In the genomic region with DNA sequence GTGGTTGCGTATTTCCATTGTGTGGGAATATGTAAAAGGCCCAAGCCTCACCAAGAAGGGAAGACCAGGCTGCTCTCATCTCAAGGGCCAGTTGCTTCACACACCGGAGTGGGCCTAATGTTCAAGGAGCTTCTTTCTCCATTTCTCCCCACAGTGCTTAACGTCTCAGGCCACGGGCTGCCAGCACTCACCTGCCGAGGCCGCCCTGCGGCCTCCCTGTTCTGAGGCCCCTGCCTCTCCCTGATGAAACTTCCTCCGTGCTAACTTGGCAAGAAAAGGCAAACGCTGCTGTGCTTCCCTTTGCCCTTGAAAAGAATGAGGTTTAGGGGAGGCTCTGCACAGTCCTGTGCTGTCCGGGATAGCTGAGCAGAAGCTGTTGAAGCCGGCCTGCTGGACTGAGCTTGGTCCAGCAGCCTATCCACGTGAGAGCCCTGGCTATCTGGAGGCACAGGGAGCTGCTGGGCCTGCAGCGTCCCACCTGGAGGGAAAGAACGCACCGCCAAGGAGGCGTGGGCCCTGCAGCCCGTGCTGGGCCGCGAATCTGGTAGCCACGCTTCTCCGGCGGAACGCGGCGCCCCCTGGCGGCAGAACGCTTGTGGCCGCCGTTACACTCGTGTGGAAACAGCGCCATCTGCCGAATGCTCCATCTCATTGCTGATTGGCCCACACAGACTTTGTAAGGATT, we compare ENCODE assay signal across 8 cellular contexts.
DNase-seq lines count a peak whose midpoint lies in the region; ATAC-seq and TF ChIP-seq lines count a peak whose summit lies in the region.

No MANE protein-coding gene starts in this region.

- peak; percentile 10 for DNase-seq in AG04449 (ENCODE audit: low read depth, low spot score)
- peak; percentile 32 for DNase-seq in NCI-H82 treated with DMSO at 0.1 percent for 48 hours (lab: John Stamatoyannopoulos, UW; ENCODE audit: unreplicated experiment)
- peak; percentile 88 for DNase-seq in activated CD4-positive, alpha-beta memory T cell treated with anti-CD3 and anti-CD28 coated beads, Interleukin-2, amount 10 ng/mL, durations not matched to agents 7 days and 5 days
- peak; percentile 84 for DNase-seq in effector CD4-positive, alpha-beta T cell
- DNase-seq in mesendoderm = peak; percentile 85
- DNase-seq in stimulated activated CD8-positive, alpha-beta memory T cell treated with anti-CD3 and anti-CD28 coated beads, Interleukin-15, amount 100 ng/mL, for 24 hours (ENCODE audit: low read depth) = peak; percentile 88

- no peak overlapping the region for H3K27ac Mint-ChIP-seq in activated CD4-positive, alpha-beta memory T cell treated with anti-CD3 and anti-CD28 coated beads, Interleukin-2, amount 10 ng/mL, durations not matched to agents 7 days and 5 days

- H3K27ac ChIP-seq in mesendoderm (ENCODE audit: low read depth, low read length) = no peak overlapping the region

- peak overlapping the region; percentile 38 for H3K56ac ChIP-seq in mesendoderm (ENCODE audit: low read length)

- H2BK5ac ChIP-seq in mesendoderm (ENCODE audit: low read length) = no peak overlapping the region

- no peak overlapping the region for H4K8ac ChIP-seq in mesendoderm (ENCODE audit: low read depth, low read length)

- no peak overlapping the region for H2BK15ac ChIP-seq in mesendoderm (replicated peaks; ENCODE audit: low read depth)

- POLR2A ChIA-PET in AG04449 (lab: Yijun Ruan, JAX) = no interaction called here
- POLR2A ChIA-PET in activated CD4-positive, alpha-beta memory T cell treated with anti-CD3 and anti-CD28 coated beads, Interleukin-2, amount 10 ng/mL, durations not matched to agents 7 days and 5 days (lab: Charles Lee) = no interaction called here

- no peaks in the 10 kb centered on the region for H3K4me1 ChIP-seq in mesendoderm (ENCODE audit: control insufficient read depth, low read depth, low read length)

- no peaks in the 10 kb centered on the region for H3K36me3 Mint-ChIP-seq in activated CD4-positive, alpha-beta memory T cell treated with anti-CD3 and anti-CD28 coated beads, Interleukin-2, amount 10 ng/mL, durations not matched to agents 7 days and 5 days (ENCODE audit: low read depth)

- H3K4ac ChIP-seq in mesendoderm (ENCODE audit: low read depth, low read length) = no peak overlapping the region

- H3K27me3 ChIP-seq in mesendoderm (ENCODE audit: insufficient read depth, low read length, poor library complexity) = no peaks in the 10 kb centered on the region

- no peak overlapping the region for H3K9ac ChIP-seq in mesendoderm (ENCODE audit: low read length)

- H4K5ac ChIP-seq in mesendoderm (ENCODE audit: low read length) = no peak overlapping the region

- CTCF ChIA-PET in AG04449 (lab: Yijun Ruan, JAX) = interaction anchor here (0.7 to 11.4 kb wide), 51 partner anchors 8 to 435 kb away, joined by 3 to 591 read pairs (median 5); partner anchors contain the start of gene ANKRD18B
- CTCF ChIA-PET in activated CD4-positive, alpha-beta memory T cell treated with anti-CD3 and anti-CD28 coated beads, Interleukin-2, amount 10 ng/mL, durations not matched to agents 7 days and 5 days (lab: Charles Lee) = interaction anchor here (0.8 to 11.5 kb wide), 10 partner anchors 17 to 349 kb away, joined by 3 to 248 read pairs (median 4); partner anchors contain the start of gene NOL6

- peak; percentile 99 for TF ChIP-seq CTCF in AG04449 (IDR thresholded peaks at IDR 0.05; ENCODE audit: insufficient read depth, low read length, missing control alignments)

- H3K4me1 Mint-ChIP-seq in activated CD4-positive, alpha-beta memory T cell treated with anti-CD3 and anti-CD28 coated beads, Interleukin-2, amount 10 ng/mL, durations not matched to agents 7 days and 5 days = peaks cover 1% of the 10 kb centered on the region

- H3K79me2 ChIP-seq in mesendoderm (ENCODE audit: control insufficient read depth, insufficient read depth, low read length) = no peaks in the 10 kb centered on the region

- ATAC-seq in GM18870 (IDR thresholded peaks at IDR 0.05; ENCODE audit: unreplicated experiment) (peak; percentile 63), HG03565 (IDR thresholded peaks at IDR 0.05; ENCODE audit: unreplicated experiment) (peak; percentile 75)

- no peaks in the 10 kb centered on the region for H3K79me1 ChIP-seq in mesendoderm (ENCODE audit: low read length)

- no peaks in the 10 kb centered on the region for H3K36me3 ChIP-seq in mesendoderm (ENCODE audit: control insufficient read depth, insufficient read depth, low read length)

- no peak overlapping the region for H3K4me3 Mint-ChIP-seq in activated CD4-positive, alpha-beta memory T cell treated with anti-CD3 and anti-CD28 coated beads, Interleukin-2, amount 10 ng/mL, durations not matched to agents 7 days and 5 days

- H3K9me3 Mint-ChIP-seq in activated CD4-positive, alpha-beta memory T cell treated with anti-CD3 and anti-CD28 coated beads, Interleukin-2, amount 10 ng/mL, durations not matched to agents 7 days and 5 days = no peaks in the 10 kb centered on the region

- WGBS in mesendoderm (ENCODE audit: extremely low coverage, insufficient coverage, low lambda C conversion rate) = no CpG with 5 or more reads among the region's 32 CpGs

- H3K18ac ChIP-seq in mesendoderm (ENCODE audit: low read length) = no peak overlapping the region

- no peak overlapping the region for H3K23ac ChIP-seq in mesendoderm (ENCODE audit: low read length)

- H3K4me3 ChIP-seq in AG04449 (ENCODE audit: low read depth, low read length) (no peak overlapping the region), mesendoderm (ENCODE audit: low read length) (no peak overlapping the region)

- no peak overlapping the region for H2BK120ac ChIP-seq in mesendoderm (ENCODE audit: low read depth, low read length)

- no peak overlapping the region for H2AK5ac ChIP-seq in mesendoderm (ENCODE audit: low read length)

- H3K4me2 ChIP-seq in mesendoderm (ENCODE audit: low read length) = no peak overlapping the region

- H3K27me3 Mint-ChIP-seq in activated CD4-positive, alpha-beta memory T cell treated with anti-CD3 and anti-CD28 coated beads, Interleukin-2, amount 10 ng/mL, durations not matched to agents 7 days and 5 days = peaks cover 31% of the 10 kb centered on the region

Comparison
In these comparisons a context has a peak if more than half of its experiments do, and no peak if none do; other contexts are left out.
1. DNase-seq: peak in every context shown above with its lines; median percentile 88 in activated CD4-positive, alpha-beta memory T cell treated with anti-CD3 and anti-CD28 coated beads, Interleukin-2, amount 10 ng/mL, durations not matched to agents 7 days and 5 days; 88 in stimulated activated CD8-positive, alpha-beta memory T cell treated with anti-CD3 and anti-CD28 coated beads, Interleukin-15, amount 100 ng/mL, for 24 hours; 85 in mesendoderm; 84 in effector CD4-positive, alpha-beta T cell; 32 in NCI-H82 treated with DMSO at 0.1 percent for 48 hours; 10 in AG04449.